In genomic region chr6:134436281-134436815, GRCh38 we compare ENCODE assay signal across 8 cellular contexts.
DNase-seq lines count a peak whose midpoint lies in the region; ATAC-seq, FAIRE-seq and TF ChIP-seq lines count a peak whose summit lies in the region.

No MANE protein-coding gene starts in this region.

- H3K4me3 ChIP-seq in A673 (ENCODE audit: low read depth, low read length, poor library complexity, severe bottlenecking), result peak overlapping the region; percentile 14
- peak overlapping the region; percentile 18 to 41; a peak in 2 of 4 replicates for H3K4me3 ChIP-seq in SK-N-SH (ENCODE audit: low read depth in 2 of 2, low read length in 1 of 2)

- no peaks in the 10 kb centered on the region for H3K79me2 ChIP-seq in SK-N-SH (ENCODE audit: insufficient read depth)

- no TSS peak for BruUV-seq in A673 (replicated peaks; lab: Mats Ljungman, UMichigan)

- no peaks in the 10 kb centered on the region for H3K9me2 ChIP-seq in SK-N-SH

- DNase-seq in A673 (ENCODE audit: low spot score) (peak; percentile 75), SK-N-SH (no peak), amniotic stem cell (lab: John Stamatoyannopoulos, UW) (peak; percentile 95), iris pigment epithelial cell (ENCODE audit: low read depth) (peak; percentile 99), D721Med (ENCODE audit: insufficient read length, low spot score) (no peak)
- peak; percentile 43 to 71 (median 59) for DNase-seq in stimulated activated CD4-positive, alpha-beta T cell treated with anti-CD3 and anti-CD28 coated beads, TNF-alpha, amount 100 ng/mL, for 24 hours (ENCODE audit: low read depth in 3 of 3)

- ATAC-seq in GM19023 (IDR thresholded peaks at IDR 0.05; ENCODE audit: unreplicated experiment) (peak; percentile 94), HG03135 (IDR thresholded peaks at IDR 0.05; ENCODE audit: unreplicated experiment) (peak; percentile 83)

- intact Hi-C loops in A673 (cut with micrococcal nuclease; ENCODE audit: unreplicated experiment), result no loop called here

- FAIRE-seq in D721Med (lab: Jason Lieb, UNC), result no peak

- CTCF ChIA-PET in A673 (lab: Charles Lee), result no interaction called here
- CTCF ChIA-PET in SK-N-SH (lab: Yijun Ruan, JAX), result interaction anchor here (1.5 kb wide), 1 partner anchor 10 kb away, joined by 4 read pairs; no protein-coding TSS in a partner anchor

- H3K27ac ChIP-seq in A673 (ENCODE audit: low read depth, low read length, poor library complexity, severe bottlenecking), result no peak overlapping the region
- peak overlapping the region; percentile 47 to 98 for H3K27ac ChIP-seq in SK-N-SH (ENCODE audit: low read depth in 2 of 2, low read length in 1 of 2)

- TF ChIP-seq CTCF in A673 (conservative IDR thresholded peaks at IDR 0.05; ENCODE audit: low read depth, low read length) (no peak), SK-N-SH (IDR thresholded peaks at IDR 0.05) (no peak), D721Med (IDR thresholded peaks at IDR 0.05; ENCODE audit: insufficient read depth, missing control alignments) (no peak)

- H3F3A ChIP-seq in SK-N-SH (replicated peaks; ENCODE audit: insufficient read depth), result peaks cover 16% of the 10 kb centered on the region

- H3K27me3 ChIP-seq in A673 (replicated peaks; ENCODE audit: insufficient read depth, low read depth, low read length, poor library complexity), result no peaks in the 10 kb centered on the region
- no peaks in the 10 kb centered on the region for H3K27me3 ChIP-seq in SK-N-SH (ENCODE audit: insufficient read depth)

- TF ChIP-seq RAD21 in SK-N-SH (IDR thresholded peaks at IDR 0.05; ENCODE audit: low read length), result no peak

- H3K4me1 ChIP-seq in A673 (ENCODE audit: insufficient read depth, low read length, poor library complexity, severe bottlenecking), result no peaks in the 10 kb centered on the region
- peaks cover 0 to 6% of the 10 kb centered on the region in 2 experiments; a peak in 2 of 4 replicates for H3K4me1 ChIP-seq in SK-N-SH (ENCODE audit: control insufficient read depth in 1 of 2, insufficient read depth in 2 of 2, low read depth in 1 of 2, low read length in 1 of 2)

- peak overlapping the region; percentile 70 for H3K9ac ChIP-seq in SK-N-SH

- no peaks in the 10 kb centered on the region for H4K20me1 ChIP-seq in SK-N-SH (ENCODE audit: insufficient read depth)

- peak overlapping the region; percentile 70 for H2AFZ ChIP-seq in SK-N-SH (ENCODE audit: low read depth)

- peak in 1 of 2 experiments; percentile 67; a peak in 1 of 4 replicates for TF ChIP-seq EP300 in SK-N-SH (IDR thresholded peaks at IDR 0.05; ENCODE audit: borderline replicate concordance in 1 of 2, low read depth in 1 of 2, low read length in 1 of 2)

- H3K36me3 ChIP-seq in A673 (ENCODE audit: insufficient read depth, low read length, poor library complexity, severe bottlenecking) (no peaks in the 10 kb centered on the region), SK-N-SH (replicated peaks in 1 of 2; ENCODE audit: control insufficient read depth in 1 of 2, insufficient read depth in 2 of 2, low read length in 1 of 2) (no peaks in the 10 kb centered on the region)

- 9% methylated on average over 9 of the region's 9 CpGs for WGBS in SK-N-SH (ENCODE audit: low lambda C conversion rate)

- POLR2A ChIA-PET in A673 (lab: Charles Lee; ENCODE audit: low non-redundant PET), result no interaction called here
- POLR2A ChIA-PET in SK-N-SH (lab: Yijun Ruan, JAX), result no interaction called here

- H3K9me3 ChIP-seq in A673 (ENCODE audit: low read depth, low read length, poor library complexity, severe bottlenecking), result no peaks in the 10 kb centered on the region
- no peaks in the 10 kb centered on the region for H3K9me3 ChIP-seq in SK-N-SH

- H3K4me2 ChIP-seq in SK-N-SH, result peak overlapping the region; percentile 65; the same call in 1 of the 2 replicates

TF ChIP-seq in SK-N-SH, 30 proteins besides CTCF, POLR2A, EP300 and RAD21 (continues in another document):
- TF ChIP-seq YY1 (IDR thresholded peaks at IDR 0.05; ENCODE audit: low read depth), result no peak
- no peak; the same call in 1 of the 2 replicates for TF ChIP-seq NFIC (IDR thresholded peaks at IDR 0.05; ENCODE audit: borderline replicate concordance)
- TF ChIP-seq SIN3A (IDR thresholded peaks at IDR 0.05; ENCODE audit: borderline replicate concordance, low read depth, low read length), result no peak
- TF ChIP-seq FOXM1 (IDR thresholded peaks at IDR 0.05; ENCODE audit: low read depth), result no peak
- peak; percentile 10; the same call in 1 of the 2 replicates for TF ChIP-seq RXRA (IDR thresholded peaks at IDR 0.05; ENCODE audit: borderline replicate concordance, low read depth)
- peak; percentile 90 for TF ChIP-seq FOSL2 (IDR thresholded peaks at IDR 0.05; ENCODE audit: borderline replicate concordance, low read depth)
- no peak for TF ChIP-seq MXI1 (IDR thresholded peaks at IDR 0.05; ENCODE audit: low read depth, low read length)
- no peak for TF ChIP-seq RCOR1 (IDR thresholded peaks at IDR 0.05; ENCODE audit: low read length)
- TF ChIP-seq POLR2AphosphoS5 (IDR thresholded peaks at IDR 0.05; ENCODE audit: low read depth, low read length), result 0 out of 2 replicates have a peak, but pooled peaks have one; percentile 15
- peak; percentile 84 for TF ChIP-seq JUND (IDR thresholded peaks at IDR 0.05)
- TF ChIP-seq IRF3 (IDR thresholded peaks at IDR 0.05; ENCODE audit: low read depth, low read length), result no peak
- TF ChIP-seq MEF2A (IDR thresholded peaks at IDR 0.05; ENCODE audit: borderline replicate concordance, low read depth), result no peak
- TF ChIP-seq TEAD4 (IDR thresholded peaks at IDR 0.05; ENCODE audit: borderline replicate concordance, insufficient read depth), result no peak
- no peak for TF ChIP-seq TAF1 (IDR thresholded peaks at IDR 0.05; ENCODE audit: borderline replicate concordance, low read depth, low read length)
- no peak for TF ChIP-seq SMC3 (IDR thresholded peaks at IDR 0.05; ENCODE audit: low read depth, low read length)
- TF ChIP-seq ZBTB33 (IDR thresholded peaks at IDR 0.05; ENCODE audit: borderline replicate concordance, low read depth), result no peak
- peak; percentile 74 for TF ChIP-seq MAX (IDR thresholded peaks at IDR 0.05; ENCODE audit: low read depth)
- no peak for TF ChIP-seq GABPA (IDR thresholded peaks at IDR 0.05; ENCODE audit: low read depth)
- peak; percentile 28 for TF ChIP-seq PBX3 (IDR thresholded peaks at IDR 0.05)
- no peak for TF ChIP-seq GATA2 (CRISPR knock-in tag; IDR thresholded peaks at IDR 0.05)
- peak; percentile 67 for TF ChIP-seq TCF12 (IDR thresholded peaks at IDR 0.05)
- TF ChIP-seq EZH2phosphoT487 (IDR thresholded peaks at IDR 0.05; ENCODE audit: borderline replicate concordance, low read depth), result no peak
- no peak for TF ChIP-seq USF1 (IDR thresholded peaks at IDR 0.05; ENCODE audit: borderline replicate concordance, low read depth)

Comparison
In these comparisons a context has a peak if more than half of its experiments do, and no peak if none do; other contexts are left out.
1. DNase-seq: peak in A673 (single experiment), amniotic stem cell (single experiment), iris pigment epithelial cell (single experiment) and stimulated activated CD4-positive, alpha-beta T cell treated with anti-CD3 and anti-CD28 coated beads, TNF-alpha, amount 100 ng/mL, for 24 hours (3 of 3); none in SK-N-SH (single experiment) and D721Med (single experiment).